11 cellular contexts compared by ENCODE assay signal in genomic region chr9:36276840-36277239, GRCh38. TPM values are rescaled to one million over a fixed set of nuclear protein-coding genes. Genes with fewer than 3 reads are reported as not detected.
DNase-seq lines count a peak whose midpoint lies in the region; ATAC-seq, FAIRE-seq and TF ChIP-seq lines count a peak whose summit lies in the region.
"Had no signal": no experiment of that assay in that cellular context is flagged by ENCODE, and none has a peak within 500 bp of the region (broad histone marks: within the 10 kb centered on the region; RNA-seq: fewer than 3 reads in every experiment).

No MANE protein-coding gene starts in this region.

- no peak overlapping the region for H3K4ac ChIP-seq in H1 (replicated peaks; ENCODE audit: insufficient read length, low read depth, low read length)

- no peaks in the 10 kb centered on the region for H3K79me1 ChIP-seq in H1 (ENCODE audit: low read depth, low read length)

- TF ChIP-seq RAD21 in H1 (IDR thresholded peaks at IDR 0.05 in 1 of 2, conservative IDR thresholded peaks at IDR 0.05 in 1 of 2; ENCODE audit: low read depth in 2 of 2, low read length in 2 of 2), result no peak

- no peaks in the 10 kb centered on the region for H3K4me1 ChIP-seq in H1 (replicated peaks in 1 of 4; ENCODE audit: control insufficient read depth in 3 of 4, insufficient read depth in 4 of 4, low read length in 3 of 4)

- H3K27ac ChIP-seq in H1 (ENCODE audit: low read depth, low read length), result no peak overlapping the region

- no peak overlapping the region for H2AFZ ChIP-seq in H1 (ENCODE audit: low read length)

- no peak overlapping the region for H2BK5ac ChIP-seq in H1 (ENCODE audit: low read depth, low read length)

- no peak overlapping the region for H4K5ac ChIP-seq in H1 (ENCODE audit: insufficient read length, low read depth, low read length)

- TF ChIP-seq CTCF in BJ (IDR thresholded peaks at IDR 0.05; ENCODE audit: insufficient read depth, low read depth, low read length), result no peak
- no peak for TF ChIP-seq CTCF in H1 (IDR thresholded peaks at IDR 0.05; ENCODE audit: control extremely low read depth in 1 of 3, insufficient read depth in 1 of 3, low read depth in 1 of 3, low read length in 3 of 3)

- WGBS in H1 (ENCODE audit: extremely low coverage in 1 of 2, insufficient coverage in 1 of 2, insufficient read length in 1 of 2, insufficient replicate concordance in 2 of 2, low coverage in 1 of 2, low lambda C conversion rate in 2 of 2, missing lambda C conversion rate in 1 of 2), 2 experiments, result 61% methylated on average over 7 of the region's 7 CpGs; no CpG with 5 or more reads in 1 of the 2 experiments

- H3K56ac ChIP-seq in H1 (replicated peaks; ENCODE audit: insufficient read length, low read depth, low read length), result no peak overlapping the region

- H3K9me3 ChIP-seq in H1 (ENCODE audit: insufficient read depth in 2 of 2, low read depth in 1 of 2, low read length in 1 of 2), result no peaks in the 10 kb centered on the region

- H2AK5ac ChIP-seq in H1 (ENCODE audit: low read depth, low read length), result no peak overlapping the region

- no peak overlapping the region for H2BK20ac ChIP-seq in H1 (ENCODE audit: low read length)

- FAIRE-seq in H1 (lab: Jason Lieb, UNC), result peak; percentile 69

- POLR2A ChIA-PET in BJ (lab: Charles Lee) (interaction anchor here (0.7 kb wide), 2 partner anchors 18 to 200 kb away, joined by 6 to 15 read pairs; partner anchors contain the start of gene GNE), H1 (lab: Charles Lee; ENCODE audit: partially characterized antibody) (no interaction called here)

- no peaks in the 10 kb centered on the region for H3K23me2 ChIP-seq in H1 (ENCODE audit: low read depth, low read length)

- TF ChIP-seq EP300 in H1 (IDR thresholded peaks at IDR 0.05; ENCODE audit: borderline replicate concordance in 1 of 2, low read depth in 2 of 2, low read length in 2 of 2), result no peak

- ATAC-seq in GM18870 (IDR thresholded peaks at IDR 0.05; ENCODE audit: unreplicated experiment) (no peak), GM21529 (IDR thresholded peaks at IDR 0.05; ENCODE audit: unreplicated experiment) (no peak), GM18519 (IDR thresholded peaks at IDR 0.05; ENCODE audit: low FRiP score, unreplicated experiment) (no peak)

- no peak overlapping the region for H3K4me2 ChIP-seq in H1 (ENCODE audit: insufficient read depth in 1 of 2, low read depth in 2 of 2, low read length in 2 of 2)

- peak; percentile 57 for DNase-seq in BJ (ENCODE audit: low read depth)
- DNase-seq in NCI-H1694 treated with DMSO at 0.1 percent for 48 hours (lab: John Stamatoyannopoulos, UW), result peak; percentile 11
- no peak for DNase-seq in H1 (ENCODE audit: low read depth in 1 of 2, low spot score in 2 of 2)
- peak; percentile 13 for DNase-seq in mucosa of gallbladder (ENCODE audit: low spot score)
- DNase-seq in NCI-H446 (lab: John Stamatoyannopoulos, UW), result no peak
- DNase-seq: activated CD4-positive, CD25-positive, alpha-beta regulatory T cell; effector memory CD4-positive, alpha-beta T cell; GDM1 had no signal

- no peak overlapping the region for H4K8ac ChIP-seq in H1 (ENCODE audit: extremely low read depth, insufficient read depth, low read length)

- H4K91ac ChIP-seq in H1 (replicated peaks; ENCODE audit: insufficient read length, low read length), result no peak overlapping the region

- no peak overlapping the region for H2BK120ac ChIP-seq in H1 (replicated peaks; ENCODE audit: low read depth, low read length)

- no peak overlapping the region for H3K23ac ChIP-seq in H1 (ENCODE audit: insufficient read length)

- no peak overlapping the region for H3K9ac ChIP-seq in H1 (replicated peaks in 1 of 4; ENCODE audit: extremely low read depth in 1 of 4, low read depth in 3 of 4, low read length in 3 of 4)

- H3K36me3 ChIP-seq in BJ (ENCODE audit: control insufficient read depth, insufficient read depth, low read length) (no peaks in the 10 kb centered on the region), H1 (ENCODE audit: control insufficient read depth in 2 of 4, insufficient read depth in 4 of 4, low read length in 3 of 4) (no peaks in the 10 kb centered on the region)

- no peak overlapping the region for H3K18ac ChIP-seq in H1 (ENCODE audit: extremely low read depth, low read length)

- CTCF ChIA-PET in BJ (lab: Yijun Ruan, JAX) (no interaction called here), H1 (lab: Charles Lee; ENCODE audit: partially characterized antibody) (interaction anchor here (0.8 to 3.2 kb wide), 3 partner anchors 13 to 61 kb away, joined by 3 to 11 read pairs (median 3); no protein-coding TSS in a partner anchor)

- no peak overlapping the region for H2BK15ac ChIP-seq in H1 (ENCODE audit: low read length)

- H3K4me3 ChIP-seq in BJ (ENCODE audit: low read depth, low read length), result no peak overlapping the region
- no peak overlapping the region for H3K4me3 ChIP-seq in H1 (ENCODE audit: extremely low read depth in 1 of 4, insufficient read depth in 2 of 4, low read depth in 3 of 4, low read length in 4 of 4)

- H4K20me1 ChIP-seq in H1 (replicated peaks in 1 of 2; ENCODE audit: control insufficient read depth in 1 of 2, insufficient read depth in 2 of 2, low read length in 2 of 2), result no peaks in the 10 kb centered on the region

- no peaks in the 10 kb centered on the region for H3K79me2 ChIP-seq in H1 (ENCODE audit: control insufficient read depth in 1 of 2, insufficient read depth in 2 of 2, low read length in 2 of 2)

- no peak overlapping the region for H2BK12ac ChIP-seq in H1 (ENCODE audit: low read depth, low read length)

- H3K14ac ChIP-seq in H1 (ENCODE audit: insufficient read length), result no peak overlapping the region

- no peaks in the 10 kb centered on the region for H3K27me3 ChIP-seq in BJ (ENCODE audit: control insufficient read depth, insufficient read depth, low read length)
- H3K27me3 ChIP-seq in H1 (replicated peaks in 1 of 4; ENCODE audit: control insufficient read depth in 3 of 4, extremely low read depth in 1 of 4, insufficient read depth in 3 of 4, low read length in 3 of 4), result no peaks in the 10 kb centered on the region; a peak in 1 of 7 replicates

- TF ChIP-seq POLR2A in H1 (IDR thresholded peaks at IDR 0.05; ENCODE audit: control extremely low read depth in 1 of 2, low read depth in 2 of 2, low read length in 2 of 2), result no peak

TF ChIP-seq in H1, 55 proteins besides CTCF, POLR2A, EP300 and RAD21:
- TF ChIP-seq PHF8 (conservative IDR thresholded peaks at IDR 0.05; ENCODE audit: low read depth, low read length), result no peak
- TF ChIP-seq EZH2 (IDR thresholded peaks at IDR 0.05; ENCODE audit: low read depth, low read length, severe bottlenecking), result no peak
- TF ChIP-seq KDM5A (IDR thresholded peaks at IDR 0.05; ENCODE audit: low read length), result no peak
- no peak for TF ChIP-seq BCL11A (IDR thresholded peaks at IDR 0.05; ENCODE audit: low read depth in 2 of 2, low read length in 2 of 2)

RNA-seq across cellular contexts. Expression of gene GNE, which starts 18.6 kb away (rescaled TPM):
- 14.7 and 16.7 TPM in 2 replicates for polyA plus RNA-seq in BJ (2011; rRNA removed)
- polyA minus RNA-seq in BJ (2011; rRNA and poly(A)+ RNA removed), result 19.6 and 21.1 TPM in 2 replicates
- total RNA-seq in H1 (2021; fragmentation: NEBNext Ultra II Directional; extraction: Animal tissue kit (Norgen Biotek cat#: 25700)), result 9.3 and 11.1 TPM in 2 replicates
- 4.3 and 5.1 TPM in 2 replicates for polyA plus RNA-seq in H1 (2011; rRNA removed)
- 6.6 TPM for polyA plus RNA-seq in H1 (2011; cell fraction: cytosol; rRNA removed)
- 3.0 TPM for polyA plus RNA-seq in H1 (2011; cell fraction: nucleus; rRNA removed)
- polyA plus RNA-seq in H1 (2012, experiment 1 of 2), result 5.8 to 7.4 TPM (median 6.4 TPM) in 4 replicates
- 0.80 TPM for polyA plus RNA-seq in H1 (2012, experiment 2 of 2)
- polyA plus RNA-seq in H1 (2013, experiment 1 of 2), result 3.9 TPM
- 3.8 TPM for polyA plus RNA-seq in H1 (2013, experiment 2 of 2)
- 20.6 and 28.9 TPM in 2 replicates for polyA minus RNA-seq in H1 (2011; rRNA and poly(A)+ RNA removed)
- 8.8 TPM for polyA minus RNA-seq in H1 (2011; cell fraction: cytosol; rRNA and poly(A)+ RNA removed)
- 7.4 TPM for polyA minus RNA-seq in H1 (2011; cell fraction: nucleus; rRNA and poly(A)+ RNA removed)
- total RNA-seq in mucosa of gallbladder, result 24.6 TPM

Comparison
In these comparisons a context has a peak if more than half of its experiments do, and no peak if none do; other contexts are left out.
1. DNase-seq: peak in BJ (single experiment), NCI-H1694 treated with DMSO at 0.1 percent for 48 hours (single experiment) and mucosa of gallbladder (single experiment); none in H1 (0 of 2) and NCI-H446 (0 of 2).